Comparison of ENCODE assay signal across 17 cellular contexts in genomic region chr2:54380627-54381026, GRCh38.
DNase-seq lines count a peak whose midpoint lies in the region; ATAC-seq and TF ChIP-seq lines count a peak whose summit lies in the region.
"Had no signal": no experiment of that assay in that cellular context is flagged by ENCODE, and none has a peak within 500 bp of the region (broad histone marks: within the 10 kb centered on the region; RNA-seq: fewer than 3 reads in every experiment).

No MANE protein-coding gene starts in this region.

- DNase-seq in astrocyte of the spinal cord (ENCODE audit: low read depth, low spot score) (peak; percentile 18), NCI-H187 treated with DMSO at 0.1 percent for 48 hours (lab: John Stamatoyannopoulos, UW) (no peak)
- no peak for DNase-seq in activated CD4-positive, alpha-beta T cell treated with anti-CD3 and anti-CD28 coated beads, Interleukin-2, amount 50 U/mL, for 1 hour
- DNase-seq in activated naive CD4-positive, alpha-beta T cell treated with anti-CD3 and anti-CD28 coated beads, Interleukin-2, amount 10 ng/mL, durations not matched to agents 7 days and 5 days: no peak
- DNase-seq: C1 segment of cervical spinal cord, DMS79 treated with DMSO at 0.1 percent for 48 hours, HCEC 1CT, MG63, NCI-H1092, NCI-H1694 treated with DMSO at 0.1 percent for 48 hours, NCI-H345, NCI-H526 treated with DMSO at 0.1 percent for 48 hours, Right ventricle myocardium superior had no signal

- in situ Hi-C loops in astrocyte of the spinal cord (cut with HindIII; ENCODE audit: low sequenced_read_pairs): no loop called here

- no peak overlapping the region; a peak in 1 of 22 replicates for H3K9ac ChIP-seq in BLaER1 treated with 17β-estradiol and CSF1 and Interleukin-3, amounts not matched to agents 10 nM and 100 nM
- H3K9ac ChIP-seq in neural cell (ENCODE audit: low read length): no peak overlapping the region

- no peak overlapping the region for H3K4me3 ChIP-seq in BLaER1 treated with 17β-estradiol and CSF1 and Interleukin-3, amounts not matched to agents 10 nM and 100 nM
- H3K4me3 ChIP-seq in astrocyte of the spinal cord (ENCODE audit: low read depth, low read length): no peak overlapping the region
- H3K4me3 ChIP-seq in neural cell (ENCODE audit: low read length): no peak overlapping the region
- H3K4me3 ChIP-seq: MG63 had no signal

- no peaks in the 10 kb centered on the region for H3K4me1 Mint-ChIP-seq in activated naive CD4-positive, alpha-beta T cell treated with anti-CD3 and anti-CD28 coated beads, Interleukin-2, amount 10 ng/mL, durations not matched to agents 7 days and 5 days

- H3K27ac Mint-ChIP-seq in activated naive CD4-positive, alpha-beta T cell treated with anti-CD3 and anti-CD28 coated beads, Interleukin-2, amount 10 ng/mL, durations not matched to agents 7 days and 5 days: no peak overlapping the region

- H3K36me3 Mint-ChIP-seq in activated naive CD4-positive, alpha-beta T cell treated with anti-CD3 and anti-CD28 coated beads, Interleukin-2, amount 10 ng/mL, durations not matched to agents 7 days and 5 days: no peaks in the 10 kb centered on the region

- H3K79me2 ChIP-seq in neural cell (replicated peaks; ENCODE audit: insufficient read depth, low read length): no peaks in the 10 kb centered on the region

- CTCF ChIA-PET in activated naive CD4-positive, alpha-beta T cell treated with anti-CD3 and anti-CD28 coated beads, Interleukin-2, amount 10 ng/mL, durations not matched to agents 7 days and 5 days (lab: Charles Lee): no interaction called here

- no peaks in the 10 kb centered on the region for H3K36me3 ChIP-seq in BLaER1 treated with 17β-estradiol and CSF1 and Interleukin-3, amounts not matched to agents 10 nM and 100 nM
- no peaks in the 10 kb centered on the region for H3K36me3 ChIP-seq in neural cell (ENCODE audit: insufficient read depth, low read length)
- H3K36me3 ChIP-seq: MG63 had no signal

- peak overlapping the region; percentile 18 to 83 (median 56); a peak in 18 of 22 replicates for H3K4me2 ChIP-seq in BLaER1 treated with 17β-estradiol and CSF1 and Interleukin-3, amounts not matched to agents 10 nM and 100 nM
- H3K4me2 ChIP-seq in neural cell (ENCODE audit: low read length): no peak overlapping the region

- H3K4me1 ChIP-seq in BLaER1 treated with 17β-estradiol and CSF1 and Interleukin-3, amounts not matched to agents 10 nM and 100 nM: peaks cover 4 to 24% (median 18%) of the 10 kb centered on the region in 10 experiments; a peak in 17 of 20 replicates

- no peaks in the 10 kb centered on the region for H3K9me2 ChIP-seq in neural cell (ENCODE audit: insufficient read depth, low read length)

- H3K4me3 Mint-ChIP-seq in activated naive CD4-positive, alpha-beta T cell treated with anti-CD3 and anti-CD28 coated beads, Interleukin-2, amount 10 ng/mL, durations not matched to agents 7 days and 5 days: no peak overlapping the region

- H3K27me3 ChIP-seq in BLaER1 treated with 17β-estradiol and CSF1 and Interleukin-3, amounts not matched to agents 10 nM and 100 nM: no peaks in the 10 kb centered on the region
- H3K27me3 ChIP-seq in neural cell (ENCODE audit: insufficient read depth, low read depth, low read length): no peaks in the 10 kb centered on the region
- H3K27me3 ChIP-seq: MG63 had no signal

- H3K9me3 ChIP-seq in BLaER1 treated with 17β-estradiol and CSF1 and Interleukin-3, amounts not matched to agents 10 nM and 100 nM (replicated peaks in 1 of 11): no peaks in the 10 kb centered on the region
- no peaks in the 10 kb centered on the region for H3K9me3 ChIP-seq in neural cell (ENCODE audit: low read length)
- H3K9me3 ChIP-seq: MG63 had no signal

- TF ChIP-seq RAD21 in neural cell (conservative IDR thresholded peaks at IDR 0.05): no peak

- H3K27me3 Mint-ChIP-seq in activated naive CD4-positive, alpha-beta T cell treated with anti-CD3 and anti-CD28 coated beads, Interleukin-2, amount 10 ng/mL, durations not matched to agents 7 days and 5 days: peaks cover 8% of the 10 kb centered on the region

- peak; percentile 70 for ATAC-seq in esophagus mucosa
- no peak for ATAC-seq in HG03439 (IDR thresholded peaks at IDR 0.05; ENCODE audit: unreplicated experiment)

- H3K27ac ChIP-seq in BLaER1 treated with 17β-estradiol and CSF1 and Interleukin-3, amounts not matched to agents 10 nM and 100 nM: peak overlapping the region in 1 of 11 experiments; percentile 48; a peak in 1 of 22 replicates
- H3K27ac ChIP-seq in neural cell (ENCODE audit: low read length): no peak overlapping the region

- H2AFZ ChIP-seq in neural cell (ENCODE audit: low read depth, low read length): no peak overlapping the region

- TF ChIP-seq EP300 in neural cell (conservative IDR thresholded peaks at IDR 0.05; ENCODE audit: poor library complexity, severe bottlenecking): no peak

- no peaks in the 10 kb centered on the region for H3K9me3 Mint-ChIP-seq in activated naive CD4-positive, alpha-beta T cell treated with anti-CD3 and anti-CD28 coated beads, Interleukin-2, amount 10 ng/mL, durations not matched to agents 7 days and 5 days

- no peaks in the 10 kb centered on the region for H4K20me1 ChIP-seq in BLaER1 treated with 17β-estradiol and CSF1 and Interleukin-3, amounts not matched to agents 10 nM and 100 nM
- no peaks in the 10 kb centered on the region for H4K20me1 ChIP-seq in neural cell (ENCODE audit: insufficient read depth)

- no peaks in the 10 kb centered on the region for H3F3A ChIP-seq in neural cell (ENCODE audit: insufficient read depth, low read length, poor library complexity, severe bottlenecking)

- TF ChIP-seq CTCF in astrocyte of the spinal cord (IDR thresholded peaks at IDR 0.05; ENCODE audit: low read depth, low read length): no peak
- no peak for TF ChIP-seq CTCF in neural cell (IDR thresholded peaks at IDR 0.05; ENCODE audit: poor library complexity, severe bottlenecking)

TF ChIP-seq in neural cell, 6 proteins besides CTCF, POLR2A, EP300 and RAD21:
- TF ChIP-seq SMC3 (conservative IDR thresholded peaks at IDR 0.05; ENCODE audit: poor library complexity): no peak
- peak; percentile 23 for TF ChIP-seq POLR2AphosphoS5 (IDR thresholded peaks at IDR 0.05)
TF ChIP-seq in neural cell: peak in this region for 1.
